ENCODE assay signal across 8 cellular contexts in genomic region chr4:143185253-143186107, GRCh38. TPM values are rescaled to one million over a fixed set of nuclear protein-coding genes. Genes with fewer than 3 reads are reported as not detected.
A peak's percentile ranks its signal among the peaks of the same experiment; 100 is the strongest.
DNase-seq lines count a peak whose midpoint lies in the region; ATAC-seq and TF ChIP-seq lines count a peak whose summit lies in the region.

No MANE protein-coding gene starts in this region.

- peak overlapping the region; percentile 87 for H3K4me3 Mint-ChIP-seq in activated CD4-positive, alpha-beta memory T cell treated with anti-CD3 and anti-CD28 coated beads for 36 hours

- peaks cover 38% of the 10 kb centered on the region for H3K4me1 Mint-ChIP-seq in activated CD4-positive, alpha-beta memory T cell treated with anti-CD3 and anti-CD28 coated beads for 36 hours (ENCODE audit: low read depth)

- H3K27me3 Mint-ChIP-seq in activated CD4-positive, alpha-beta memory T cell treated with anti-CD3 and anti-CD28 coated beads for 36 hours, result no peaks in the 10 kb centered on the region

- H3K36me3 ChIP-seq in neuronal stem cell (replicated peaks in 1 of 2; ENCODE audit: control insufficient read depth in 2 of 2, insufficient read depth in 2 of 2, low read length in 2 of 2), result peaks cover 0 to 29% of the 10 kb centered on the region in 2 donors

- H3K23ac ChIP-seq in neuronal stem cell (ENCODE audit: low read depth, low read length, poor library complexity), result peak overlapping the region; percentile 91

- no peak overlapping the region for H2BK15ac ChIP-seq in neuronal stem cell (ENCODE audit: low read length)

- H2AK5ac ChIP-seq in neuronal stem cell (ENCODE audit: low read depth, low read length), result peak overlapping the region; percentile 33

- no peak overlapping the region for H4K91ac ChIP-seq in neuronal stem cell (ENCODE audit: low read depth, low read length, poor library complexity)

- H3K18ac ChIP-seq in neuronal stem cell (ENCODE audit: low read length), result peak overlapping the region; percentile 90

- no peak overlapping the region for H3K4ac ChIP-seq in neuronal stem cell (ENCODE audit: low read length)

- peak overlapping the region; percentile 94 for H3K27ac Mint-ChIP-seq in activated CD4-positive, alpha-beta memory T cell treated with anti-CD3 and anti-CD28 coated beads for 36 hours

- CTCF ChIA-PET in activated CD4-positive, alpha-beta memory T cell treated with anti-CD3 and anti-CD28 coated beads for 36 hours (lab: Charles Lee), result interaction anchor here (0.7 kb wide), 1 partner anchor 341 kb away, joined by 3 read pairs; no protein-coding TSS in a partner anchor

- no peak overlapping the region for H2BK120ac ChIP-seq in neuronal stem cell (ENCODE audit: low read depth, low read length)

- H3K9me3 ChIP-seq in neuronal stem cell (replicated peaks in 1 of 2; ENCODE audit: control insufficient read depth in 2 of 2, insufficient read depth in 1 of 2, low read depth in 1 of 2, low read length in 2 of 2), result no peaks in the 10 kb centered on the region

- peak; percentile 22 for DNase-seq in EH (ENCODE audit: low read depth)
- no peak for DNase-seq in activated CD4-positive, alpha-beta memory T cell treated with anti-CD3 and anti-CD28 coated beads for 36 hours
- DNase-seq in foreskin fibroblast, result peak; percentile 8 to 36
- peak; percentile 23 for DNase-seq in neuronal stem cell (ENCODE audit: low spot score)
- DNase-seq in NCI-H1048 (lab: John Stamatoyannopoulos, UW), result no peak
- DNase-seq in NCI-H2107 (lab: John Stamatoyannopoulos, UW), result no peak

- no peaks in the 10 kb centered on the region for H3K27me3 ChIP-seq in neuronal stem cell (ENCODE audit: control insufficient read depth in 3 of 3, insufficient read depth in 3 of 3, low read depth in 1 of 3, low read length in 3 of 3)

- ATAC-seq in GM19463 (IDR thresholded peaks at IDR 0.05; ENCODE audit: unreplicated experiment) (peak; percentile 19), HG03460 (IDR thresholded peaks at IDR 0.05; ENCODE audit: unreplicated experiment) (peak; percentile 21)

- peak overlapping the region; percentile 92 for H3K9ac ChIP-seq in neuronal stem cell (ENCODE audit: low read depth, low read length, poor library complexity)

- H3K9me3 Mint-ChIP-seq in activated CD4-positive, alpha-beta memory T cell treated with anti-CD3 and anti-CD28 coated beads for 36 hours, result no peaks in the 10 kb centered on the region

- WGBS in neuronal stem cell (ENCODE audit: extremely low coverage in 2 of 2, insufficient read length in 2 of 2, insufficient replicate concordance in 1 of 2), 2 donors, result no CpG with 5 or more reads among the region's 50 CpGs

- no peak for TF ChIP-seq CTCF in foreskin fibroblast (IDR thresholded peaks at IDR 0.05; ENCODE audit: low read depth, low read length)

- no peak overlapping the region for H4K8ac ChIP-seq in neuronal stem cell (ENCODE audit: low read depth, low read length)

- peak overlapping the region; percentile 95 to 96 for H3K4me3 ChIP-seq in foreskin fibroblast (ENCODE audit: low read depth in 1 of 2, low read length in 2 of 2)
- peak overlapping the region; percentile 72 to 91 for H3K4me3 ChIP-seq in neuronal stem cell (ENCODE audit: low read length in 2 of 2)

- POLR2A ChIA-PET in activated CD4-positive, alpha-beta memory T cell treated with anti-CD3 and anti-CD28 coated beads for 36 hours (lab: Charles Lee), result interaction anchor here (0.8 to 1.0 kb wide), 2 partner anchors 328 to 329 kb away, joined by 3 to 4 read pairs; partner anchors contain the start of gene SMARCA5

- H3K27ac ChIP-seq in neuronal stem cell (replicated peaks; ENCODE audit: low read length), result peak overlapping the region; percentile 79

- H3K4me1 ChIP-seq in neuronal stem cell (ENCODE audit: control insufficient read depth in 2 of 2, insufficient read depth in 1 of 2, low read depth in 1 of 2, low read length in 2 of 2), result peaks cover 4 to 14% of the 10 kb centered on the region in 2 donors

- H3K4me2 ChIP-seq in neuronal stem cell (ENCODE audit: insufficient read depth, low read length, poor library complexity, severe bottlenecking), result peak overlapping the region; percentile 89

- peaks cover 36% of the 10 kb centered on the region for H3K36me3 Mint-ChIP-seq in activated CD4-positive, alpha-beta memory T cell treated with anti-CD3 and anti-CD28 coated beads for 36 hours

- no peak overlapping the region for H2BK12ac ChIP-seq in neuronal stem cell (ENCODE audit: low read length)

- peak overlapping the region; percentile 67 for H3K14ac ChIP-seq in neuronal stem cell (ENCODE audit: low read length)

- peak overlapping the region; percentile 89 for H2AFZ ChIP-seq in neuronal stem cell (ENCODE audit: low read length)

- H3K79me1 ChIP-seq in neuronal stem cell (ENCODE audit: low read depth, low read length), result peaks cover 5% of the 10 kb centered on the region

- intact Hi-C loops in activated CD4-positive, alpha-beta memory T cell treated with anti-CD3 and anti-CD28 coated beads for 36 hours (cut with micrococcal nuclease), result loop anchor here (2.0 to 10.0 kb wide), 8 partner anchors 151 to 1989 kb away; partner anchors contain the start of genes GAB1 and IL15

- peak overlapping the region; percentile 94 for H2BK5ac ChIP-seq in neuronal stem cell (ENCODE audit: low read length)

RNA-seq across cellular contexts. Expression of gene USP38, which starts 0.8 kb away (rescaled TPM):
- total RNA-seq in activated CD4-positive, alpha-beta memory T cell treated with anti-CD3 and anti-CD28 coated beads for 36 hours, result 10 to 100 TPM; 21.7 to 22.0 TPM
- polyA plus RNA-seq in neuronal stem cell (2013, experiment 1 of 2), result 4.1 TPM
- 4.4 TPM for polyA plus RNA-seq in neuronal stem cell (2013, experiment 2 of 2)

Comparison
In these comparisons a context has a peak if more than half of its experiments do, and no peak if none do; other contexts are left out.
1. DNase-seq: peak in EH (single experiment), foreskin fibroblast (2 of 2) and neuronal stem cell (single experiment); none in activated CD4-positive, alpha-beta memory T cell treated with anti-CD3 and anti-CD28 coated beads for 36 hours (single experiment), NCI-H1048 (single experiment) and NCI-H2107 (single experiment).